Comparison of ENCODE assay signal across 10 cellular contexts in genomic region chr5:40677456-40677855, GRCh38. TPM values are rescaled to one million over a fixed set of nuclear protein-coding genes. Genes with fewer than 3 reads are reported as not detected.
DNase-seq lines count a peak whose midpoint lies in the region; ATAC-seq and TF ChIP-seq lines count a peak whose summit lies in the region.
"Had no signal": no experiment of that assay in that cellular context is flagged by ENCODE, and none has a peak within 500 bp of the region (broad histone marks: within the 10 kb centered on the region; RNA-seq: fewer than 3 reads in every experiment).

No MANE protein-coding gene starts in this region.

- H3K36me3 Mint-ChIP-seq in activated T-cell treated with anti-CD3 and anti-CD28 coated beads, Interleukin-2, amount 50 U/mL, for 24 hours (ENCODE audit: low read depth), result peaks cover 32% of the 10 kb centered on the region
- H3K36me3 Mint-ChIP-seq in activated T-helper 2 cell treated with anti-CD3 and anti-CD28 coated beads, Interferon-gamma antibody, Interleukin-2, Interleukin-4, amounts not matched to agents 10 μg/mL and 5 μg/mL and 100 μg/mL, durations not matched to agents 14 hours and 24 hours and 36 hours (ENCODE audit: low read depth), result peaks cover 23% of the 10 kb centered on the region

- ATAC-seq in left lung (no peak), GM18870 (IDR thresholded peaks at IDR 0.05; ENCODE audit: unreplicated experiment) (no peak)

- no peaks in the 10 kb centered on the region for H3K9me3 ChIP-seq in left lung
- no peaks in the 10 kb centered on the region for H3K9me3 ChIP-seq in stomach smooth muscle (ENCODE audit: control insufficient read depth in 2 of 2, low read length in 2 of 2)
- H3K9me3 ChIP-seq: adrenal gland had no signal

- H3K27me3 ChIP-seq in left lung (peaks cover 8 to 33% of the 10 kb centered on the region in 2 donors), stomach smooth muscle (ENCODE audit: control insufficient read depth in 1 of 2, insufficient read depth in 2 of 2, low read length in 2 of 2) (no peaks in the 10 kb centered on the region)
- H3K27me3 ChIP-seq: adrenal gland had no signal

- no peak for DNase-seq in activated T-cell treated with anti-CD3 and anti-CD28 coated beads, Interleukin-2, amount 50 U/mL, for 24 hours
- DNase-seq in activated T-cell treated with anti-CD3 and anti-CD28 coated beads, Interleukin-2, amount 50 U/mL, for 1 hour, result no peak
- DNase-seq in activated T-helper 2 cell treated with anti-CD3 and anti-CD28 coated beads, Interferon-gamma antibody, Interleukin-2, Interleukin-4, amounts not matched to agents 10 μg/mL and 5 μg/mL and 100 μg/mL, durations not matched to agents 14 hours and 24 hours and 36 hours (ENCODE audit: low spot score), result no peak
- DNase-seq in left lung (no peak), caudate nucleus (lab: John Stamatoyannopoulos, UW) (no peak), NCI-H1092 treated with DMSO at 0.1 percent for 48 hours (lab: John Stamatoyannopoulos, UW) (no peak)
- DNase-seq: NCI-H1436 had no signal

- peaks cover 13 to 45% of the 10 kb centered on the region in 2 donors for H3K4me1 ChIP-seq in left lung
- H3K4me1 ChIP-seq in stomach smooth muscle (ENCODE audit: control insufficient read depth, insufficient read depth, low read length), result peaks cover 15% of the 10 kb centered on the region

- no peaks in the 10 kb centered on the region for H3K27me3 Mint-ChIP-seq in activated T-cell treated with anti-CD3 and anti-CD28 coated beads, Interleukin-2, amount 50 U/mL, for 24 hours
- no peaks in the 10 kb centered on the region for H3K27me3 Mint-ChIP-seq in activated T-helper 2 cell treated with anti-CD3 and anti-CD28 coated beads, Interferon-gamma antibody, Interleukin-2, Interleukin-4, amounts not matched to agents 10 μg/mL and 5 μg/mL and 100 μg/mL, durations not matched to agents 14 hours and 24 hours and 36 hours (ENCODE audit: low read depth)

- H3K9ac ChIP-seq in stomach smooth muscle (ENCODE audit: low read length in 2 of 2), result peak overlapping the region; percentile 51 to 58

- H3K36me3 ChIP-seq in left lung, result peaks cover 0 to 10% of the 10 kb centered on the region in 2 donors
- H3K36me3 ChIP-seq in stomach smooth muscle (ENCODE audit: control insufficient read depth in 2 of 2, insufficient read depth in 2 of 2, low read length in 2 of 2), result no peaks in the 10 kb centered on the region
- H3K36me3 ChIP-seq: adrenal gland had no signal

- peaks cover 63% of the 10 kb centered on the region for H3K4me1 Mint-ChIP-seq in activated T-cell treated with anti-CD3 and anti-CD28 coated beads, Interleukin-2, amount 50 U/mL, for 24 hours (ENCODE audit: low read depth)
- peaks cover 56% of the 10 kb centered on the region for H3K4me1 Mint-ChIP-seq in activated T-helper 2 cell treated with anti-CD3 and anti-CD28 coated beads, Interferon-gamma antibody, Interleukin-2, Interleukin-4, amounts not matched to agents 10 μg/mL and 5 μg/mL and 100 μg/mL, durations not matched to agents 14 hours and 24 hours and 36 hours (ENCODE audit: low read depth)

- H3K4me3 ChIP-seq in left lung (peak overlapping the region in 1 of 2 donors; percentile 0), stomach smooth muscle (ENCODE audit: low read length in 2 of 2) (peak overlapping the region; percentile 34 to 55)

- intact Hi-C loops in activated T-helper 2 cell treated with anti-CD3 and anti-CD28 coated beads, Interferon-gamma antibody, Interleukin-2, Interleukin-4, amounts not matched to agents 10 μg/mL and 5 μg/mL and 100 μg/mL, durations not matched to agents 14 hours and 24 hours and 36 hours (cut with micrococcal nuclease), result no loop called here
- intact Hi-C loops in left lung (cut with DNase I), result no loop called here

- H3K27ac ChIP-seq in left lung (peak overlapping the region; percentile 2 to 55), stomach smooth muscle (ENCODE audit: low read length) (peak overlapping the region; percentile 75), caudate nucleus (ENCODE audit: low read depth, low read length) (no peak overlapping the region)

- H3K4me3 Mint-ChIP-seq in activated T-cell treated with anti-CD3 and anti-CD28 coated beads, Interleukin-2, amount 50 U/mL, for 24 hours, result peak overlapping the region; percentile 53
- H3K4me3 Mint-ChIP-seq in activated T-helper 2 cell treated with anti-CD3 and anti-CD28 coated beads, Interferon-gamma antibody, Interleukin-2, Interleukin-4, amounts not matched to agents 10 μg/mL and 5 μg/mL and 100 μg/mL, durations not matched to agents 14 hours and 24 hours and 36 hours (ENCODE audit: low read depth), result peak overlapping the region; percentile 40

- peak overlapping the region; percentile 74 for H3K27ac Mint-ChIP-seq in activated T-cell treated with anti-CD3 and anti-CD28 coated beads, Interleukin-2, amount 50 U/mL, for 24 hours
- peak overlapping the region; percentile 28 for H3K27ac Mint-ChIP-seq in activated T-helper 2 cell treated with anti-CD3 and anti-CD28 coated beads, Interferon-gamma antibody, Interleukin-2, Interleukin-4, amounts not matched to agents 10 μg/mL and 5 μg/mL and 100 μg/mL, durations not matched to agents 14 hours and 24 hours and 36 hours

- TF ChIP-seq CTCF in left lung (IDR thresholded peaks at IDR 0.05), result no peak

- H3K9me3 Mint-ChIP-seq in activated T-cell treated with anti-CD3 and anti-CD28 coated beads, Interleukin-2, amount 50 U/mL, for 24 hours, result no peaks in the 10 kb centered on the region
- H3K9me3 Mint-ChIP-seq in activated T-helper 2 cell treated with anti-CD3 and anti-CD28 coated beads, Interferon-gamma antibody, Interleukin-2, Interleukin-4, amounts not matched to agents 10 μg/mL and 5 μg/mL and 100 μg/mL, durations not matched to agents 14 hours and 24 hours and 36 hours, result no peaks in the 10 kb centered on the region

RNA-seq across cellular contexts. Expression of gene PTGER4, which starts 2.3 kb away (rescaled TPM):
- total RNA-seq in activated T-helper 2 cell treated with anti-CD3 and anti-CD28 coated beads, Interferon-gamma antibody, Interleukin-2, Interleukin-4, amounts not matched to agents 10 μg/mL and 5 μg/mL and 100 μg/mL, durations not matched to agents 14 hours and 24 hours and 36 hours, result 30.4 and 33.7 TPM in 2 replicates
- total RNA-seq in left lung, result 10 to 100 TPM; 17.1 to 28.4 TPM
